Comparison of ENCODE assay signal across 13 cellular contexts in the genomic region with DNA sequence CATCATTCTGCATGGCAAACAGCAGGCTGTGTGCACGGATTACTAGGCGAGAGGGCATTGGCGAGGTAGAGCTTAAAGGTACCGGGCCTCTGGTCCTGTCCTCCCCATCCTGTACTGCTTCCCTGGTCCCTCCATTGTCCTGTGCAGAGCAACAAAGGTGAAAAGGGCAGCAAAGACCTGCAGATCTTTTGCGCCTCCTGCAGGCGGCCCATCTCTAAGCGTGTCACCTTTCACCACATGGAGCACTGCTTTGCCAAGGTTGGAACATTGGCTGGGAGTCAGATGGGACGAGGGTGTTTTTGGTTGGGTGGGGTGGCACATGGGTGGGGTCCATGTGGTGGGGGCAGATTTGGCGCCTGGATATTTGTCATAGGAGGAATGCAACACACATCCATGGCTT.
DNase-seq lines count a peak whose midpoint lies in the region; TF ChIP-seq lines count a peak whose summit lies in the region.
"Had no signal": no experiment of that assay in that cellular context is flagged by ENCODE, and none has a peak within 500 bp of the region (broad histone marks: within the 10 kb centered on the region; RNA-seq: fewer than 3 reads in every experiment).

No MANE protein-coding gene starts in this region.

- intact Hi-C loops in activated T-helper 1 cell treated with anti-CD3 and anti-CD28 coated beads, Interleukin-12 subunit alpha, Interleukin-12 subunit beta, Interleukin-2, Interleukin-4 antibody, amounts not matched to agents 30 ng/mL and 10 ng/mL and 1 ng/mL, durations not matched to agents 14 hours and 24 hours and 36 hours (cut with micrococcal nuclease): loop anchor here (2.0 to 5.0 kb wide), 2 partner anchors 61 to 161 kb away; no protein-coding TSS in a partner anchor
- intact Hi-C loops in left ventricle myocardium inferior (cut with micrococcal nuclease): no loop called here

- H3T11ph ChIP-seq in H9 (ENCODE audit: low read length): no peak overlapping the region

- H3K4me3 Mint-ChIP-seq in H9: no peak overlapping the region
- no peak overlapping the region for H3K4me3 Mint-ChIP-seq in activated T-helper 1 cell treated with anti-CD3 and anti-CD28 coated beads, Interleukin-12 subunit alpha, Interleukin-12 subunit beta, Interleukin-2, Interleukin-4 antibody, amounts not matched to agents 30 ng/mL and 10 ng/mL and 1 ng/mL, durations not matched to agents 14 hours and 24 hours and 36 hours
- H3K4me3 Mint-ChIP-seq: mesothelial cell of epicardium had no signal

- no peaks in the 10 kb centered on the region for H3K36me3 ChIP-seq in Peyer's patch
- H3K36me3 ChIP-seq in left ventricle myocardium inferior: no peaks in the 10 kb centered on the region
- H3K36me3 ChIP-seq: esophagus squamous epithelium, upper lobe of right lung had no signal

- H3K79me1 ChIP-seq in H9 (ENCODE audit: insufficient read depth, low read depth, low read length, poor library complexity, severe bottlenecking): no peaks in the 10 kb centered on the region

- no peak overlapping the region for H3K14ac ChIP-seq in H9 (ENCODE audit: insufficient read depth, low read length)

- no peak overlapping the region for H2AFZ ChIP-seq in H9 (ENCODE audit: low read length)

- no peak overlapping the region for H2BK5ac ChIP-seq in H9 (ENCODE audit: insufficient read length, low read length)

- no peaks in the 10 kb centered on the region for H3K79me2 ChIP-seq in H9 (ENCODE audit: insufficient read depth, low read length)

- H2BK15ac ChIP-seq in H9 (ENCODE audit: low read depth, low read length): no peak overlapping the region

- peaks cover 4% of the 10 kb centered on the region for H3K23me2 ChIP-seq in H9 (ENCODE audit: insufficient read length, low read depth, low read length, poor library complexity, severe bottlenecking)

- H2BK20ac ChIP-seq in H9 (ENCODE audit: low read depth, low read length, poor library complexity, severe bottlenecking): no peak overlapping the region

- H3K36me3 Mint-ChIP-seq in H9 (ENCODE audit: insufficient read depth in 1 of 3, low read depth in 3 of 3): peaks cover 0 to 9% (median 0%) of the 10 kb centered on the region in 3 experiments; a peak in 5 of 7 replicates
- H3K36me3 Mint-ChIP-seq in activated T-helper 1 cell treated with anti-CD3 and anti-CD28 coated beads, Interleukin-12 subunit alpha, Interleukin-12 subunit beta, Interleukin-2, Interleukin-4 antibody, amounts not matched to agents 30 ng/mL and 10 ng/mL and 1 ng/mL, durations not matched to agents 14 hours and 24 hours and 36 hours (ENCODE audit: low read depth): no peaks in the 10 kb centered on the region
- H3K36me3 Mint-ChIP-seq: mesothelial cell of epicardium had no signal

- peaks cover 78 to 81% of the 10 kb centered on the region in 2 experiments for H3K9me3 Mint-ChIP-seq in H9
- H3K9me3 Mint-ChIP-seq in activated T-helper 1 cell treated with anti-CD3 and anti-CD28 coated beads, Interleukin-12 subunit alpha, Interleukin-12 subunit beta, Interleukin-2, Interleukin-4 antibody, amounts not matched to agents 30 ng/mL and 10 ng/mL and 1 ng/mL, durations not matched to agents 14 hours and 24 hours and 36 hours: no peaks in the 10 kb centered on the region

- H3K4me2 ChIP-seq in H9 (ENCODE audit: insufficient read depth, insufficient read length, low read length): no peak overlapping the region

- WGBS in H9 (ENCODE audit: extremely low coverage, insufficient read length, low lambda C conversion rate): no CpG with 5 or more reads among the region's 9 CpGs

- TF ChIP-seq POLR2A in Peyer's patch (IDR thresholded peaks at IDR 0.05): no peak

- H3K23ac ChIP-seq in H9 (ENCODE audit: insufficient read length, low read depth, low read length): no peak overlapping the region

- H3K9ac ChIP-seq in H9 (ENCODE audit: extremely low read depth, insufficient read length, low read length): no peak overlapping the region

- H2BK12ac ChIP-seq in H9 (ENCODE audit: insufficient read length, low read depth, low read length): no peak overlapping the region

- no peak overlapping the region for H2AK5ac ChIP-seq in H9 (ENCODE audit: insufficient read length, low read length)

- peak; percentile 1 for DNase-seq in NK-92 treated with Interleukin-12 subunit alpha and Interleukin-12 subunit beta, amount 100 ng/mL, for 24 hours (lab: John Stamatoyannopoulos, UW)
- no peak for DNase-seq in NK-92 (lab: John Stamatoyannopoulos, UW; ENCODE audit: unreplicated experiment)
- peak; percentile 54 for DNase-seq in H9
- peak; percentile 0 for DNase-seq in activated T-helper 1 cell treated with anti-CD3 and anti-CD28 coated beads, Interleukin-12 subunit alpha, Interleukin-12 subunit beta, Interleukin-2, Interleukin-4 antibody, amounts not matched to agents 30 ng/mL and 10 ng/mL and 1 ng/mL, durations not matched to agents 14 hours and 24 hours and 36 hours (ENCODE audit: low spot score)
- DNase-seq in stimulated activated CD4-positive, alpha-beta T cell treated with anti-CD3 and anti-CD28 coated beads, Interleukin-12 subunit alpha, Interleukin-12 subunit beta, amount 100 ng/mL, for 48 hours (ENCODE audit: low read depth in 2 of 3, low spot score in 1 of 3): peak in 2 of 3 donors; percentile 5 to 14
- DNase-seq in Peyer's patch: no peak
- DNase-seq in left ventricle myocardium inferior: no peak
- DNase-seq in D341Med (ENCODE audit: low spot score): no peak
- DNase-seq: esophagus squamous epithelium, NCI-H2029, T-helper 9 cell, upper lobe of right lung had no signal

- H4K91ac ChIP-seq in H9 (ENCODE audit: insufficient read length, low read depth, low read length): no peak overlapping the region

- H3K27ac ChIP-seq in H9 (ENCODE audit: insufficient read length, low read depth, low read length) (no peak overlapping the region), Peyer's patch (no peak overlapping the region), left ventricle myocardium inferior (replicated peaks) (no peak overlapping the region)
- H3K27ac ChIP-seq: esophagus squamous epithelium, upper lobe of right lung had no signal

- no peak overlapping the region for H4K8ac ChIP-seq in H9 (replicated peaks; ENCODE audit: insufficient read length, low read depth, low read length)

- H3K4ac ChIP-seq in H9 (ENCODE audit: low read depth, low read length): no peak overlapping the region

- H3K27me3 ChIP-seq in H9 (ENCODE audit: insufficient read depth, low read length) (no peaks in the 10 kb centered on the region), Peyer's patch (no peaks in the 10 kb centered on the region), left ventricle myocardium inferior (ENCODE audit: low read depth) (no peaks in the 10 kb centered on the region)
- H3K27me3 ChIP-seq: esophagus squamous epithelium, upper lobe of right lung had no signal

- no peaks in the 10 kb centered on the region for H3K4me1 ChIP-seq in H9 (ENCODE audit: insufficient read depth, low read length)
- no peaks in the 10 kb centered on the region for H3K4me1 ChIP-seq in Peyer's patch
- H3K4me1 ChIP-seq in left ventricle myocardium inferior: no peaks in the 10 kb centered on the region
- H3K4me1 ChIP-seq: esophagus squamous epithelium, upper lobe of right lung had no signal

- no peak overlapping the region for H3K18ac ChIP-seq in H9 (ENCODE audit: insufficient read length, low read depth, low read length)

- no peak overlapping the region for H3K27ac Mint-ChIP-seq in H9
- H3K27ac Mint-ChIP-seq in activated T-helper 1 cell treated with anti-CD3 and anti-CD28 coated beads, Interleukin-12 subunit alpha, Interleukin-12 subunit beta, Interleukin-2, Interleukin-4 antibody, amounts not matched to agents 30 ng/mL and 10 ng/mL and 1 ng/mL, durations not matched to agents 14 hours and 24 hours and 36 hours: no peak overlapping the region
- H3K27ac Mint-ChIP-seq: mesothelial cell of epicardium had no signal

- H3K4me3 ChIP-seq in Peyer's patch (no peak overlapping the region), left ventricle myocardium inferior (no peak overlapping the region)
- H3K4me3 ChIP-seq: esophagus squamous epithelium, upper lobe of right lung had no signal

- TF ChIP-seq CTCF in H9 (conservative IDR thresholded peaks at IDR 0.05) (peak; percentile 57), Peyer's patch (IDR thresholded peaks at IDR 0.05) (peak in 1 of 6 experiments; percentile 7), left ventricle myocardium inferior (IDR thresholded peaks at IDR 0.05; ENCODE audit: borderline replicate concordance) (no peak)

- H4K5ac ChIP-seq in H9 (ENCODE audit: insufficient read length, low read depth, low read length): no peak overlapping the region

- no peaks in the 10 kb centered on the region for H3K4me1 Mint-ChIP-seq in H9
- H3K4me1 Mint-ChIP-seq in activated T-helper 1 cell treated with anti-CD3 and anti-CD28 coated beads, Interleukin-12 subunit alpha, Interleukin-12 subunit beta, Interleukin-2, Interleukin-4 antibody, amounts not matched to agents 30 ng/mL and 10 ng/mL and 1 ng/mL, durations not matched to agents 14 hours and 24 hours and 36 hours (ENCODE audit: low read depth): no peaks in the 10 kb centered on the region
- H3K4me1 Mint-ChIP-seq: mesothelial cell of epicardium had no signal

- H2BK120ac ChIP-seq in H9 (ENCODE audit: low read depth, low read length, poor library complexity, severe bottlenecking): no peak overlapping the region

- no peaks in the 10 kb centered on the region for H4K20me1 ChIP-seq in H9 (ENCODE audit: control insufficient read depth, insufficient read depth, insufficient read length)

- peaks cover 8% of the 10 kb centered on the region for H3K27me3 Mint-ChIP-seq in H9 (ENCODE audit: low read depth)
- H3K27me3 Mint-ChIP-seq in activated T-helper 1 cell treated with anti-CD3 and anti-CD28 coated beads, Interleukin-12 subunit alpha, Interleukin-12 subunit beta, Interleukin-2, Interleukin-4 antibody, amounts not matched to agents 30 ng/mL and 10 ng/mL and 1 ng/mL, durations not matched to agents 14 hours and 24 hours and 36 hours (ENCODE audit: insufficient read depth): peaks cover 2% of the 10 kb centered on the region

- H3K9me3 ChIP-seq in H9 (ENCODE audit: control insufficient read depth, low read depth, low read length) (peaks cover 46% of the 10 kb centered on the region), Peyer's patch (no peaks in the 10 kb centered on the region), left ventricle myocardium inferior (replicated peaks) (no peaks in the 10 kb centered on the region)
- H3K9me3 ChIP-seq: upper lobe of right lung had no signal

- no peak overlapping the region for H3K56ac ChIP-seq in H9 (ENCODE audit: insufficient read length, low read depth, low read length)

Comparison
In these comparisons a context has a peak if more than half of its experiments do, and no peak if none do; other contexts are left out.
1. DNase-seq: peak in NK-92 treated with Interleukin-12 subunit alpha and Interleukin-12 subunit beta, amount 100 ng/mL, for 24 hours (single experiment), H9 (single experiment), activated T-helper 1 cell treated with anti-CD3 and anti-CD28 coated beads, Interleukin-12 subunit alpha, Interleukin-12 subunit beta, Interleukin-2, Interleukin-4 antibody, amounts not matched to agents 30 ng/mL and 10 ng/mL and 1 ng/mL, durations not matched to agents 14 hours and 24 hours and 36 hours (single experiment) and stimulated activated CD4-positive, alpha-beta T cell treated with anti-CD3 and anti-CD28 coated beads, Interleukin-12 subunit alpha, Interleukin-12 subunit beta, amount 100 ng/mL, for 48 hours (2 of 3); none in NK-92 (single experiment), Peyer's patch (0 of 3), left ventricle myocardium inferior (single experiment) and D341Med (single experiment).